Comparison of ENCODE assay signal across 33 cellular contexts in the genomic region with DNA sequence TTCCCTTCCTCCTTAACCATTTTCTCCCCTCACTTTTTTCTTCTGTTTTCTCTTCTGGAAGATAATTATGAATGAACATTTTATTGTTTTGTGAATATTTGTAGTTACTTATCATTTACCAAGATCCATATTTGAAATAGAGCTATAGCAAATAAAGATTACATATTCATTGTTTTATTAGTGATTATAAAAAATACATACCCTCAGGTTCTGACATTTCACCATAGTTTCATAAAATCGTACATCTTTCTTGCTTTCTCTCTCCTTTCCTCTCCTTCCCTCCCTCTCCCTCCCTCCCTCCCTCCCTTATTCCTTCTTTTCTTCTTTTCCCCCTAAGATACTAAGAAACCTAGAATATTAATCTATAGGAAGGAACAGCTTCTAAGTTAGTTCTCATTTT.
"Had no signal": no experiment of that assay in that cellular context is flagged by ENCODE, and none has a peak within 500 bp of the region (broad histone marks: within the 10 kb centered on the region; RNA-seq: fewer than 3 reads in every experiment).

No MANE protein-coding gene starts in this region.

- H3K27ac ChIP-seq: adrenal gland, body of pancreas, VCaP had no signal

- H3K4me1 Mint-ChIP-seq: activated B cell treated with CpG ODN at 0.5 μM for 24 hours; activated CD4-positive, alpha-beta T cell treated with anti-CD3 and anti-CD28 coated beads, Interleukin-2, amount 10 ng/mL, durations not matched to agents 24 days and 14 days; activated naive CD8-positive, alpha-beta T cell treated with anti-CD3 and anti-CD28 coated beads for 36 hours; activated T-helper 17 cell treated with anti-CD3 and anti-CD28 coated beads, Interleukin-2, amount 50 U/mL, for 72 hours had no signal

- DNase-seq: activated B cell treated with CpG ODN at 0.5 μM for 24 hours; activated CD4-positive, alpha-beta memory T cell treated with anti-CD3 and anti-CD28 coated beads for 36 hours; activated CD4-positive, alpha-beta T cell treated with anti-CD3 and anti-CD28 coated beads for 4 hours; activated CD4-positive, alpha-beta T cell treated with anti-CD3 and anti-CD28 coated beads, Interleukin-2, amount 10 ng/mL, durations not matched to agents 24 days and 14 days; activated CD4-positive, alpha-beta T cell treated with anti-CD3 and anti-CD28 coated beads, Interleukin-2, amount 50 U/mL, for 1 hour; activated CD4-positive, alpha-beta T cell treated with anti-CD3 and anti-CD28 coated beads, Interleukin-2, amount 50 U/mL, for 4 hours; activated CD4-positive, CD25-positive, alpha-beta regulatory T cell treated with anti-CD3 and anti-CD28 coated beads, Interleukin-2, amount 50 U/mL, for 72 hours; activated CD8-positive, alpha-beta memory T cell treated with anti-CD3 and anti-CD28 coated beads, Interleukin-2, amount 50 U/mL, for 4 hours; activated CD8-positive, alpha-beta T cell treated with anti-CD3 and anti-CD28 coated beads for 36 hours; activated effector memory CD4-positive, alpha-beta T cell treated with anti-CD3 and anti-CD28 coated beads, Interleukin-2, amount 50 U/mL, for 16 hours; activated gamma-delta T cell treated with Interleukin-2 at 50 U/mL for 16 hours; activated naive CD4-positive, alpha-beta T cell; activated naive CD4-positive, alpha-beta T cell treated with anti-CD3 and anti-CD28 coated beads for 36 hours; activated naive CD4-positive, alpha-beta T cell treated with anti-CD3 and anti-CD28 coated beads, Interleukin-2, amount 50 U/mL, for 16 hours; activated naive CD8-positive, alpha-beta T cell treated with anti-CD3 and anti-CD28 coated beads for 36 hours; activated T-cell treated with anti-CD3 and anti-CD28 coated beads for 4 hours; activated T-cell treated with anti-CD3 and anti-CD28 coated beads, Interleukin-2, amount 50 U/mL, for 1 hour; activated T-cell treated with anti-CD3 and anti-CD28 coated beads, Interleukin-2, amount 50 U/mL, for 4 hours; activated T-cell treated with anti-CD3 and anti-CD28 coated beads, Interleukin-2, amount 50 U/mL, for 72 hours; adrenal gland; amniotic stem cell; aorta; body of pancreas; central memory CD4-positive, alpha-beta T cell; T-helper 1 cell; T-helper 2 cell; T-helper 9 cell had no signal

- H3K4me1 ChIP-seq: adrenal gland, body of pancreas had no signal

- H3K9me3 Mint-ChIP-seq: activated B cell treated with CpG ODN at 0.5 μM for 24 hours; activated CD4-positive, alpha-beta memory T cell treated with anti-CD3 and anti-CD28 coated beads for 36 hours; activated CD4-positive, alpha-beta T cell treated with anti-CD3 and anti-CD28 coated beads, Interleukin-2, amount 10 ng/mL, durations not matched to agents 24 days and 14 days; activated CD8-positive, alpha-beta T cell treated with anti-CD3 and anti-CD28 coated beads for 36 hours; activated naive CD4-positive, alpha-beta T cell treated with anti-CD3 and anti-CD28 coated beads for 36 hours; activated naive CD4-positive, alpha-beta T cell treated with anti-CD3 and anti-CD28 coated beads, Interleukin-2, amount 50 U/mL, for 72 hours; activated naive CD8-positive, alpha-beta T cell treated with anti-CD3 and anti-CD28 coated beads for 36 hours; activated T-cell treated with anti-CD3 and anti-CD28 coated beads, Interleukin-2, amount 50 U/mL, for 4 hours; activated T-cell treated with anti-CD3 and anti-CD28 coated beads, Interleukin-2, amount 50 U/mL, for 72 hours; activated T-helper 1 cell treated with anti-CD3 and anti-CD28 coated beads, Interleukin-12 subunit alpha, Interleukin-12 subunit beta, Interleukin-2, Interleukin-4 antibody, amounts not matched to agents 30 ng/mL and 10 ng/mL and 1 ng/mL, durations not matched to agents 14 hours and 24 hours and 36 hours; T-helper 1 cell treated with Interleukin-12 subunit alpha and Interleukin-12 subunit beta and Interleukin-4 antibody, amounts not matched to agents 30 μg/mL and 1 μg/mL, for 36 hours; T-helper 2 cell treated with Interferon-gamma antibody and Interleukin-4, amounts not matched to agents 5 μg/mL and 100 μg/mL, for 36 hours had no signal

- H3K27me3 Mint-ChIP-seq: activated B cell treated with CpG ODN at 0.5 μM for 24 hours; activated CD4-positive, alpha-beta memory T cell treated with anti-CD3 and anti-CD28 coated beads for 36 hours; activated CD4-positive, alpha-beta T cell treated with anti-CD3 and anti-CD28 coated beads, Interleukin-2, amount 10 ng/mL, durations not matched to agents 24 days and 14 days; activated CD8-positive, alpha-beta T cell treated with anti-CD3 and anti-CD28 coated beads for 36 hours; activated naive CD8-positive, alpha-beta T cell treated with anti-CD3 and anti-CD28 coated beads for 36 hours; activated T-helper 17 cell treated with anti-CD3 and anti-CD28 coated beads, Interleukin-2, amount 50 U/mL, for 72 hours had no signal

- ATAC-seq: activated CD8-positive, alpha-beta T cell treated with anti-CD3 and anti-CD28 coated beads for 36 hours; activated naive CD4-positive, alpha-beta T cell treated with anti-CD3 and anti-CD28 coated beads, Interleukin-2, amount 50 U/mL, for 72 hours; activated T-cell treated with anti-CD3 and anti-CD28 coated beads, Interleukin-2, amount 50 U/mL, for 4 hours; activated T-cell treated with anti-CD3 and anti-CD28 coated beads, Interleukin-2, amount 50 U/mL, for 72 hours; activated T-helper 17 cell treated with anti-CD3 and anti-CD28 coated beads, Interleukin-2, amount 50 U/mL, for 72 hours; body of pancreas had no signal

- H3K36me3 ChIP-seq: adrenal gland had no signal

- H3K4me3 ChIP-seq: adrenal gland, body of pancreas had no signal

- H3K36me3 Mint-ChIP-seq: activated CD4-positive, alpha-beta memory T cell treated with anti-CD3 and anti-CD28 coated beads for 36 hours; activated naive CD4-positive, alpha-beta T cell treated with anti-CD3 and anti-CD28 coated beads, Interleukin-2, amount 50 U/mL, for 72 hours; activated naive CD8-positive, alpha-beta T cell treated with anti-CD3 and anti-CD28 coated beads for 36 hours had no signal

- H3K27me3 ChIP-seq: adrenal gland, body of pancreas had no signal

- H3K9me3 ChIP-seq: adrenal gland, body of pancreas had no signal

- H3K4me3 Mint-ChIP-seq: activated B cell treated with CpG ODN at 0.5 μM for 24 hours; activated CD4-positive, alpha-beta memory T cell treated with anti-CD3 and anti-CD28 coated beads for 36 hours; activated CD4-positive, alpha-beta T cell treated with anti-CD3 and anti-CD28 coated beads, Interleukin-2, amount 10 ng/mL, durations not matched to agents 24 days and 14 days; activated CD8-positive, alpha-beta T cell treated with anti-CD3 and anti-CD28 coated beads for 36 hours; activated naive CD4-positive, alpha-beta T cell treated with anti-CD3 and anti-CD28 coated beads for 36 hours; activated naive CD8-positive, alpha-beta T cell treated with anti-CD3 and anti-CD28 coated beads for 36 hours; activated T-cell treated with anti-CD3 and anti-CD28 coated beads, Interleukin-2, amount 50 U/mL, for 4 hours; activated T-cell treated with anti-CD3 and anti-CD28 coated beads, Interleukin-2, amount 50 U/mL, for 72 hours; activated T-helper 1 cell treated with anti-CD3 and anti-CD28 coated beads, Interleukin-12 subunit alpha, Interleukin-12 subunit beta, Interleukin-2, Interleukin-4 antibody, amounts not matched to agents 30 ng/mL and 10 ng/mL and 1 ng/mL, durations not matched to agents 14 hours and 24 hours and 36 hours; activated T-helper 17 cell treated with anti-CD3 and anti-CD28 coated beads, Interleukin-2, amount 50 U/mL, for 72 hours; T-helper 1 cell treated with Interleukin-12 subunit alpha and Interleukin-12 subunit beta and Interleukin-4 antibody, amounts not matched to agents 30 μg/mL and 1 μg/mL, for 36 hours; T-helper 2 cell treated with Interferon-gamma antibody and Interleukin-4, amounts not matched to agents 5 μg/mL and 100 μg/mL, for 36 hours had no signal

- H3K27ac Mint-ChIP-seq: activated B cell treated with CpG ODN at 0.5 μM for 24 hours; activated CD4-positive, alpha-beta memory T cell treated with anti-CD3 and anti-CD28 coated beads for 36 hours; activated CD4-positive, alpha-beta T cell treated with anti-CD3 and anti-CD28 coated beads, Interleukin-2, amount 10 ng/mL, durations not matched to agents 24 days and 14 days; activated CD8-positive, alpha-beta T cell treated with anti-CD3 and anti-CD28 coated beads for 36 hours; activated naive CD4-positive, alpha-beta T cell treated with anti-CD3 and anti-CD28 coated beads for 36 hours; activated naive CD4-positive, alpha-beta T cell treated with anti-CD3 and anti-CD28 coated beads, Interleukin-2, amount 50 U/mL, for 72 hours; activated naive CD8-positive, alpha-beta T cell treated with anti-CD3 and anti-CD28 coated beads for 36 hours; activated T-cell treated with anti-CD3 and anti-CD28 coated beads, Interleukin-2, amount 50 U/mL, for 72 hours; activated T-helper 1 cell treated with anti-CD3 and anti-CD28 coated beads, Interleukin-12 subunit alpha, Interleukin-12 subunit beta, Interleukin-2, Interleukin-4 antibody, amounts not matched to agents 30 ng/mL and 10 ng/mL and 1 ng/mL, durations not matched to agents 14 hours and 24 hours and 36 hours; activated T-helper 17 cell treated with anti-CD3 and anti-CD28 coated beads, Interleukin-2, amount 50 U/mL, for 72 hours; T-helper 1 cell treated with Interleukin-12 subunit alpha and Interleukin-12 subunit beta and Interleukin-4 antibody, amounts not matched to agents 30 μg/mL and 1 μg/mL, for 36 hours; T-helper 2 cell treated with Interferon-gamma antibody and Interleukin-4, amounts not matched to agents 5 μg/mL and 100 μg/mL, for 36 hours had no signal
